Comparison of ENCODE assay signal across 8 cellular contexts in genomic region chrX:49230500-49231232, GRCh38. TPM values are rescaled to one million over a fixed set of nuclear protein-coding genes. Genes with fewer than 3 reads are reported as not detected.
DNase-seq lines count a peak whose midpoint lies in the region; ATAC-seq and TF ChIP-seq lines count a peak whose summit lies in the region.

No MANE protein-coding gene starts in this region.

- no peak overlapping the region for H4K8ac ChIP-seq in mesendoderm (ENCODE audit: low read depth, low read length)

- peak overlapping the region in 1 of 2 donors; percentile 51 for H3K27ac ChIP-seq in coronary artery
- no peak overlapping the region for H3K27ac ChIP-seq in mesendoderm (ENCODE audit: low read depth, low read length)

- peak overlapping the region; percentile 32 for H3K4me2 ChIP-seq in mesendoderm (ENCODE audit: low read length)

- H3K4me3 ChIP-seq in coronary artery (peak overlapping the region; percentile 64), mesendoderm (ENCODE audit: low read length) (peak overlapping the region; percentile 9)

- no peak overlapping the region for H3K23ac ChIP-seq in mesendoderm (ENCODE audit: low read length)

- H3K36me3 ChIP-seq in mesendoderm (ENCODE audit: control insufficient read depth, insufficient read depth, low read length) = no peaks in the 10 kb centered on the region

- ATAC-seq in HG03520 (IDR thresholded peaks at IDR 0.05; ENCODE audit: unreplicated experiment) = peak; percentile 45

- no peak for TF ChIP-seq CTCF in coronary artery (IDR thresholded peaks at IDR 0.05)

- H2BK5ac ChIP-seq in mesendoderm (ENCODE audit: low read length) = no peak overlapping the region

- H3K4me1 ChIP-seq in mesendoderm (ENCODE audit: control insufficient read depth, low read depth, low read length) = no peaks in the 10 kb centered on the region

- DNase-seq in NCI-H2107 treated with DMSO at 0.1 percent for 48 hours (lab: John Stamatoyannopoulos, UW; ENCODE audit: unreplicated experiment) (peak; percentile 8), NCI-H2107 (lab: John Stamatoyannopoulos, UW) (no peak), coronary artery (ENCODE audit: low spot score) (no peak), mesendoderm (peak; percentile 81), SW 1271 (lab: John Stamatoyannopoulos, UW) (no peak)
- DNase-seq in activated CD4-positive, CD25-positive, alpha-beta regulatory T cell treated with anti-CD3 and anti-CD28 coated beads, Interleukin-2, amount 50 U/mL, for 72 hours = peak; percentile 66
- peak; percentile 15 to 16 for DNase-seq in stimulated activated CD8-positive, alpha-beta memory T cell treated with anti-CD3 and anti-CD28 coated beads, Interleukin-4, amount 100 ng/mL, for 1 hour (ENCODE audit: low read depth in 2 of 2, low spot score in 1 of 2)

- no peak overlapping the region for H2BK120ac ChIP-seq in mesendoderm (ENCODE audit: low read depth, low read length)

- no peak overlapping the region for H3K18ac ChIP-seq in mesendoderm (ENCODE audit: low read length)

- peak overlapping the region; percentile 58 for H3K9ac ChIP-seq in mesendoderm (ENCODE audit: low read length)

- H2AK5ac ChIP-seq in mesendoderm (ENCODE audit: low read length) = no peak overlapping the region

- no peaks in the 10 kb centered on the region for H3K79me2 ChIP-seq in mesendoderm (ENCODE audit: control insufficient read depth, insufficient read depth, low read length)

- H3K79me1 ChIP-seq in mesendoderm (ENCODE audit: low read length) = no peaks in the 10 kb centered on the region

- no CpG with 5 or more reads among the region's 44 CpGs for WGBS in mesendoderm (ENCODE audit: extremely low coverage, insufficient coverage, low lambda C conversion rate)

- H3K27me3 ChIP-seq in mesendoderm (ENCODE audit: insufficient read depth, low read length, poor library complexity) = no peaks in the 10 kb centered on the region

- no peak overlapping the region for H4K5ac ChIP-seq in mesendoderm (ENCODE audit: low read length)

- peak overlapping the region; percentile 74 for H3K56ac ChIP-seq in mesendoderm (ENCODE audit: low read length)

- H3K4ac ChIP-seq in mesendoderm (ENCODE audit: low read depth, low read length) = no peak overlapping the region

- H2BK15ac ChIP-seq in mesendoderm (replicated peaks; ENCODE audit: low read depth) = no peak overlapping the region

RNA-seq across cellular contexts. Expression of gene CACNA1F, which starts 2.5 kb away (rescaled TPM):
- 0.15 TPM for polyA plus RNA-seq in mesendoderm (2013, experiment 1 of 2)
- polyA plus RNA-seq in mesendoderm (2013, experiment 2 of 2) = 0.08 TPM

RNA-seq across cellular contexts. Expression of gene CCDC22, which starts 4.6 kb away (rescaled TPM):
- 4.8 TPM for polyA plus RNA-seq in mesendoderm (2013, experiment 1 of 2)
- 5.3 TPM for polyA plus RNA-seq in mesendoderm (2013, experiment 2 of 2)

RNA-seq across cellular contexts. Expression of gene SYP, which starts 30.7 kb away (rescaled TPM):
- 1.2 TPM for polyA plus RNA-seq in mesendoderm (2013, experiment 1 of 2)
- polyA plus RNA-seq in mesendoderm (2013, experiment 2 of 2) = 0.94 TPM

RNA-seq across cellular contexts. Expression of gene FOXP3, which starts 33.8 kb away (rescaled TPM):
- 0.29 TPM for polyA plus RNA-seq in mesendoderm (2013, experiment 1 of 2)
- 0.34 TPM for polyA plus RNA-seq in mesendoderm (2013, experiment 2 of 2)

RNA-seq across cellular contexts. Expression of gene PPP1R3F, which starts 38.9 kb away (rescaled TPM):
- polyA plus RNA-seq in mesendoderm (2013, experiment 1 of 2) = 2.3 TPM
- 2.0 TPM for polyA plus RNA-seq in mesendoderm (2013, experiment 2 of 2)

Comparison
In these comparisons a context has a peak if more than half of its experiments do, and no peak if none do; other contexts are left out.
1. DNase-seq: peak in NCI-H2107 treated with DMSO at 0.1 percent for 48 hours (single experiment), activated CD4-positive, CD25-positive, alpha-beta regulatory T cell treated with anti-CD3 and anti-CD28 coated beads, Interleukin-2, amount 50 U/mL, for 72 hours (single experiment), mesendoderm (single experiment) and stimulated activated CD8-positive, alpha-beta memory T cell treated with anti-CD3 and anti-CD28 coated beads, Interleukin-4, amount 100 ng/mL, for 1 hour (2 of 2); none in NCI-H2107 (single experiment), coronary artery (single experiment) and SW 1271 (0 of 2).